Comparison of ENCODE assay signal across 28 cellular contexts in genomic region chr14:37185670-37186069, GRCh38.
"Had no signal": no experiment of that assay in that cellular context is flagged by ENCODE, and none has a peak within 500 bp of the region (broad histone marks: within the 10 kb centered on the region; RNA-seq: fewer than 3 reads in every experiment).

No MANE protein-coding gene starts in this region.

- H3K4me3 ChIP-seq: colonic mucosa, coronary artery, dorsolateral prefrontal cortex, esophagus muscularis mucosa, esophagus squamous epithelium, gastrocnemius medialis, gastroesophageal sphincter, heart left ventricle, heart right ventricle had no signal

- H3K36me3 ChIP-seq: colonic mucosa, esophagus muscularis mucosa, esophagus squamous epithelium, gastrocnemius medialis, gastroesophageal sphincter, heart left ventricle, heart right ventricle had no signal

- H3K9me3 ChIP-seq: colonic mucosa, esophagus muscularis mucosa, esophagus squamous epithelium, gastrocnemius medialis, gastroesophageal sphincter had no signal

- ATAC-seq: effector memory CD8-positive, alpha-beta T cell; esophagus mucosa; foreskin keratinocyte; gastrocnemius medialis; gastroesophageal sphincter; heart left ventricle; heart right ventricle had no signal

- DNase-seq: colonic mucosa; cortex of kidney; dermis blood vessel endothelial cell; dorsolateral prefrontal cortex; effector CD4-positive, alpha-beta T cell; effector CD8-positive, alpha-beta T cell; effector memory CD4-positive, alpha-beta T cell; effector memory CD8-positive, alpha-beta T cell; endodermal cell; erythroblast; esophagus squamous epithelium; foreskin fibroblast; foreskin keratinocyte; foreskin melanocyte; gastrocnemius medialis; glutamatergic neuron; head of caudate nucleus; heart left ventricle; heart right ventricle had no signal

- H3K27me3 ChIP-seq: colonic mucosa, dorsolateral prefrontal cortex, gastrocnemius medialis, gastroesophageal sphincter had no signal

- FAIRE-seq: colon, endometrium, endothelial cell of umbilical vein, frontal cortex had no signal

- H3K4me1 ChIP-seq: colonic mucosa, esophagus muscularis mucosa, esophagus squamous epithelium, foreskin keratinocyte, gastrocnemius medialis, gastroesophageal sphincter, heart left ventricle, heart right ventricle had no signal

- H3K27ac ChIP-seq: colonic mucosa, coronary artery, dorsolateral prefrontal cortex, epithelial cell of prostate, esophagus muscularis mucosa, esophagus squamous epithelium, foreskin keratinocyte, gastrocnemius medialis, gastroesophageal sphincter, heart left ventricle, heart right ventricle had no signal
